ENCODE assay signal across 22 cellular contexts in genomic region chr2:8021942-8022341, GRCh38.
"Had no signal": no experiment of that assay in that cellular context is flagged by ENCODE, and none has a peak within 500 bp of the region (broad histone marks: within the 10 kb centered on the region; RNA-seq: fewer than 3 reads in every experiment).

No MANE protein-coding gene starts in this region.

- H3K4me3 ChIP-seq: ascending aorta, cardiac muscle cell, right atrium auricular region, thoracic aorta had no signal

- ATAC-seq: activated T-helper 17 cell treated with anti-CD3 and anti-CD28 coated beads, Interleukin-2, amount 50 U/mL, for 72 hours; esophagus mucosa; naive thymus-derived CD4-positive, alpha-beta T cell; stimulated activated naive CD8-positive, alpha-beta T cell treated with anti-CD3 and anti-CD28 coated beads, Interleukin-15, Interleukin-2, amounts not matched to agents 100 U/mL and 50 U/mL, for 24 hours had no signal

- FAIRE-seq: frontal cortex, islet of Langerhans, urothelium cell line had no signal

- H3K9me3 ChIP-seq: ascending aorta, right atrium auricular region, thoracic aorta had no signal

- H3K4me1 ChIP-seq: ascending aorta, right atrium auricular region had no signal

- H3K27ac ChIP-seq: ascending aorta, cardiac muscle cell, right atrium auricular region, thoracic aorta had no signal

- H3K27me3 ChIP-seq: ascending aorta, cardiac muscle cell, right atrium auricular region had no signal

- H3K36me3 ChIP-seq: ascending aorta, cardiac muscle cell, right atrium auricular region, thoracic aorta had no signal

- DNase-seq: activated CD4-positive, alpha-beta memory T cell treated with anti-CD3 and anti-CD28 coated beads, Interleukin-2, amount 10 ng/mL, durations not matched to agents 7 days and 5 days; activated CD4-positive, alpha-beta T cell treated with anti-CD3 and anti-CD28 coated beads, Interleukin-2, amount 10 ng/mL, durations not matched to agents 7 days and 5 days; activated CD4-positive, CD25-positive, alpha-beta regulatory T cell; activated CD8-positive, alpha-beta memory T cell treated with anti-CD3 and anti-CD28 coated beads, Interleukin-2, amount 50 U/mL, for 48 hours; activated T-cell treated with anti-CD3 and anti-CD28 coated beads, Interleukin-2, amount 50 U/mL, for 24 hours; cortex of kidney; endodermal cell; midbrain; naive thymus-derived CD4-positive, alpha-beta T cell; stimulated activated CD4-positive, alpha-beta T cell treated with anti-CD3 and anti-CD28 coated beads, Interleukin-2, amount 100 ng/mL, for 48 hours; stimulated activated naive CD8-positive, alpha-beta T cell treated with anti-CD3 and anti-CD28 coated beads, Interleukin-15, Interleukin-2, amounts not matched to agents 100 U/mL and 50 U/mL, for 24 hours; T-helper 1 cell; trophoblast cell had no signal
